8 cellular contexts compared by ENCODE assay signal in the genomic region with DNA sequence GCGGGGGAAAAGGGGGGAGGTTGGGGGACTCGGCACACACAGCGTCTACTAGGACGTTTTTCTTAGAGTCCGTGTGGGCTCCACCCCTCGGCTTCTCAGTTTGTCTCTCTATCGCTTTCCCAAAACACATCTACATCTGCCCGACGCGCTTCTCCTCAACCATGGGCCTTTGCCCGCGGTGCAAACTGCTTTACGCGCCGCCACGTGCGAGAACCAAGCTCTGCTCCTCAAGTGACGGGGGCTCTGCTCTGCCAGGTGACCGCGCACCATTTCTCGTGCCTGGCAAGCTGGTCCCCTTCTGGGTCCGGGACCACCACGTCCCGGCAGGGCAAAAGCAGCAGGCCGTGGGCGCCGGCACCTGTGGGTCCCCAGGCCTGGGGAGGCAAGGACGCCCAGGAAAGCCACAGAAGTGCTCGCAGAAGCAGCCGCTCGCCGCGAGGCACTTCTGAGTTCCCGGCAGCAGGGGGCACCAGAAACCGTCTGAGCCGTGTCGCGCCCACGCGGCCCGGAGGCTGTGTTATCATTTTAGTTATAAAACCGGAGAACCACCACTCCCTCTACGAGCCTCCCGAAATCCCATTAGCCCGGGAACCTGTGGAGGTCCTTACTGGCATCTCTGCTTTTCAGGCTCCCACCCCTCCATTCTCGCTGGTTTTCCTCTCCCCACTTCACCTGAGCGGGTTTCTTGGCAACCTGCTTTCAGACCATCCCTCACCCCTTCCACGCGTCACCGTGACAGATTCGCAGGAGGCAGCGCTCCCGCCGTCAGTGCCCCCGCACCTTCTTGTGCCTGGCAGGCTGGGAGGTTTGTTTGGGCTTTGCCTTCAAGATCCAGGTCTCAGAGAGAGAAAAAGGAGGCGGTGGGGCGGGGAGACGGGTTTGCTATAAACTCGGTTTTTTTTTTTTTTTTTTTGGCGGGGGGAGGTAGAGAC. TPM values are rescaled to one million over a fixed set of nuclear protein-coding genes. Genes with fewer than 3 reads are reported as not detected.
DNase-seq lines count a peak whose midpoint lies in the region; ATAC-seq and TF ChIP-seq lines count a peak whose summit lies in the region.

No MANE protein-coding gene starts in this region.

- peaks cover 26% of the 10 kb centered on the region for H3K4me1 ChIP-seq in BE2C
- peaks cover 2% of the 10 kb centered on the region for H3K4me1 ChIP-seq in NT2/D1 (ENCODE audit: insufficient read depth, insufficient read length)
- H3K4me1 ChIP-seq in vagina, result peaks cover 51% of the 10 kb centered on the region

- intact Hi-C loops in left cardiac atrium (cut with DNase I) (loop anchor here (1.0 to 5.0 kb wide), 2 partner anchors 355 to 357 kb away; no protein-coding TSS in a partner anchor), posterior cingulate gyrus (cut with DNase I) (loop anchor here (1.0 to 2.0 kb wide), 2 partner anchors 356 to 425 kb away; no protein-coding TSS in a partner anchor), vagina (cut with DNase I) (loop anchor here (5.0 kb wide), 1 partner anchor 355 kb away; no protein-coding TSS in a partner anchor)

- H3K36me3 Mint-ChIP-seq in activated naive CD4-positive, alpha-beta T cell treated with anti-CD3 and anti-CD28 coated beads, Interleukin-2, amount 50 U/mL, for 72 hours, result peaks cover 15 to 20% of the 10 kb centered on the region in 2 donors

- DNase-seq in BE2C, result peak; percentile 78
- no peak for DNase-seq in NT2/D1 (ENCODE audit: low read depth, low spot score)
- DNase-seq in activated naive CD4-positive, alpha-beta T cell treated with anti-CD3 and anti-CD28 coated beads, Interleukin-2, amount 50 U/mL, for 72 hours (ENCODE audit: low spot score in 2 of 2), result peak in 1 of 2 donors; percentile 85
- peak; percentile 82 for DNase-seq in left cardiac atrium
- peak; percentile 62 to 97 (median 82) for DNase-seq in posterior cingulate gyrus
- no peak for DNase-seq in vagina (ENCODE audit: extremely low spot score in 2 of 2)

- H3K9me3 ChIP-seq in BE2C (0 out of 2 replicates have a peak, but pooled peaks cover 4% of the 10 kb centered on the region), NT2/D1 (ENCODE audit: insufficient read depth, low read length) (0 out of 2 replicates have a peak, but pooled peaks cover 6% of the 10 kb centered on the region), vagina (no peaks in the 10 kb centered on the region)

- ATAC-seq in GM19035 (IDR thresholded peaks at IDR 0.05; ENCODE audit: unreplicated experiment) (peak; percentile 68), HG03442 (IDR thresholded peaks at IDR 0.05; ENCODE audit: unreplicated experiment) (peak; percentile 64), left cardiac atrium (peak; percentile 78 to 80)
- ATAC-seq in activated naive CD4-positive, alpha-beta T cell treated with anti-CD3 and anti-CD28 coated beads, Interleukin-2, amount 50 U/mL, for 72 hours, result peak; percentile 54 to 85

- no peak for TF ChIP-seq POLR2A in vagina (IDR thresholded peaks at IDR 0.05)

- no peaks in the 10 kb centered on the region for H3K9me3 Mint-ChIP-seq in activated naive CD4-positive, alpha-beta T cell treated with anti-CD3 and anti-CD28 coated beads, Interleukin-2, amount 50 U/mL, for 72 hours

- H3K9ac ChIP-seq in NT2/D1 (ENCODE audit: insufficient read length, low read depth), result peak overlapping the region; percentile 56

- peaks cover 4% of the 10 kb centered on the region; the same call in 1 of the 2 replicates for H3K36me3 ChIP-seq in BE2C
- H3K36me3 ChIP-seq in NT2/D1 (ENCODE audit: insufficient read depth, insufficient read length, low read length), result peaks cover 2% of the 10 kb centered on the region
- H3K36me3 ChIP-seq in vagina, result no peaks in the 10 kb centered on the region

- peak overlapping the region; percentile 89 for H3K4me3 ChIP-seq in BE2C (ENCODE audit: low read depth, low read length)
- peak overlapping the region; percentile 37 for H3K4me3 ChIP-seq in NT2/D1 (ENCODE audit: insufficient read length, low read depth)
- peak overlapping the region; percentile 44 to 54 for H3K4me3 ChIP-seq in vagina

- peak overlapping the region; percentile 36 for H3K27ac ChIP-seq in vagina

- peaks cover 27% of the 10 kb centered on the region for H3K27me3 ChIP-seq in BE2C
- H3K27me3 ChIP-seq in NT2/D1 (ENCODE audit: insufficient read depth, insufficient read length), result peaks cover 98% of the 10 kb centered on the region
- peaks cover 19% of the 10 kb centered on the region for H3K27me3 ChIP-seq in vagina

- TF ChIP-seq CTCF in BE2C (IDR thresholded peaks at IDR 0.05; ENCODE audit: low read depth, low read length), result peak; percentile 82
- TF ChIP-seq CTCF in vagina (IDR thresholded peaks at IDR 0.05), result peak in 2 of 3 experiments; percentile 68 to 75

- H3K27ac Mint-ChIP-seq in activated naive CD4-positive, alpha-beta T cell treated with anti-CD3 and anti-CD28 coated beads, Interleukin-2, amount 50 U/mL, for 72 hours, result peak overlapping the region in 1 of 2 donors; percentile 60

RNA-seq across cellular contexts. Expression of a gene that starts 2.5 kb away (rescaled TPM):
- 2.1 TPM for polyA plus RNA-seq in BE2C (2012; ENCODE audit: insufficient read depth, insufficient read length, low read depth)
- total RNA-seq in activated naive CD4-positive, alpha-beta T cell treated with anti-CD3 and anti-CD28 coated beads, Interleukin-2, amount 50 U/mL, for 72 hours, result not detected
- total RNA-seq in left cardiac atrium (under 1 TPM; 0.18 to 0.26 TPM), vagina (0.98 TPM)

Comparison
In these comparisons a context has a peak if more than half of its experiments do, and no peak if none do; other contexts are left out.
1. DNase-seq: peak in BE2C (single experiment), left cardiac atrium (single experiment) and posterior cingulate gyrus (10 of 10); none in NT2/D1 (single experiment) and vagina (0 of 2).
2. H3K4me3 ChIP-seq: peak in every context shown above with its lines; median percentile 89 in BE2C; 49 in vagina; 37 in NT2/D1.
3. Peak in every context shown above with its lines, with median percentiles within 50 percentile points of each other: ATAC-seq.